ENCODE assay signal across 10 cellular contexts in genomic region chr20:59825944-59826759, GRCh38.
DNase-seq lines count a peak whose midpoint lies in the region.
"Had no signal": no experiment of that assay in that cellular context is flagged by ENCODE, and none has a peak within 500 bp of the region (broad histone marks: within the 10 kb centered on the region; RNA-seq: fewer than 3 reads in every experiment).

No MANE protein-coding gene starts in this region.

- no peaks in the 10 kb centered on the region for H3K79me2 ChIP-seq in Karpas-422 (ENCODE audit: low read length)

- H3K4me3 ChIP-seq in mucosa of rectum (ENCODE audit: low read length in 2 of 2) (no peak overlapping the region), Karpas-422 (ENCODE audit: low read length) (no peak overlapping the region)
- H3K4me3 ChIP-seq: BLaER1 had no signal

- H3K4me1 ChIP-seq in mucosa of rectum (ENCODE audit: control insufficient read depth in 2 of 2, insufficient read depth in 2 of 2, low read length in 2 of 2) (peaks cover 5 to 17% of the 10 kb centered on the region in 2 donors), Karpas-422 (ENCODE audit: low read length) (no peaks in the 10 kb centered on the region)

- peak overlapping the region in 1 of 2 donors; percentile 46 for H3K9ac ChIP-seq in mucosa of rectum (ENCODE audit: low read depth in 1 of 2, low read length in 2 of 2)
- no peak overlapping the region for H3K9ac ChIP-seq in Karpas-422 (ENCODE audit: low read length)
- H3K9ac ChIP-seq: BLaER1 had no signal

- H3K9me2 ChIP-seq in Karpas-422 (replicated peaks; ENCODE audit: insufficient read depth, low read length): no peaks in the 10 kb centered on the region

- DNase-seq in DMS153 treated with DMSO at 0.1 percent for 48 hours (lab: John Stamatoyannopoulos, UW; ENCODE audit: unreplicated experiment) (peak; percentile 93), NCI-H187 treated with DMSO at 0.1 percent for 48 hours (lab: John Stamatoyannopoulos, UW) (peak; percentile 97), cerebellar cortex (ENCODE audit: low spot score) (peak; percentile 95), KBM-7 (no peak), GM19238 (ENCODE audit: insufficient read length, low spot score) (no peak), NCI-H1436 (lab: John Stamatoyannopoulos, UW) (no peak), Karpas-422 (no peak)
- DNase-seq: activated CD8-positive, alpha-beta T cell treated with anti-CD3 and anti-CD28 coated beads for 36 hours had no signal

- no peaks in the 10 kb centered on the region for H3K9me3 ChIP-seq in mucosa of rectum (ENCODE audit: control insufficient read depth in 2 of 2, low read length in 2 of 2)
- no peaks in the 10 kb centered on the region for H3K9me3 ChIP-seq in Karpas-422 (ENCODE audit: low read length)
- H3K9me3 ChIP-seq: BLaER1 had no signal

- H3K27ac ChIP-seq in mucosa of rectum (ENCODE audit: low read depth in 2 of 2, low read length in 2 of 2) (peak overlapping the region; percentile 76 to 78), Karpas-422 (ENCODE audit: low read length) (no peak overlapping the region)
- H3K27ac ChIP-seq: BLaER1 had no signal

- H4K20me1 ChIP-seq in Karpas-422 (ENCODE audit: insufficient read depth, low read depth, low read length): no peaks in the 10 kb centered on the region

- H2AFZ ChIP-seq in Karpas-422 (ENCODE audit: low read length): no peak overlapping the region

- no peaks in the 10 kb centered on the region for H3K36me3 ChIP-seq in mucosa of rectum (ENCODE audit: control insufficient read depth in 2 of 2, insufficient read depth in 2 of 2, low read length in 2 of 2)
- H3K36me3 ChIP-seq in Karpas-422 (ENCODE audit: insufficient read depth, low read length): no peaks in the 10 kb centered on the region

- in situ Hi-C loops in KBM-7 (cut with MboI; ENCODE audit: low pct_unique_long_range_greater_than_20kb, low sequenced_read_pairs): no loop called here

- H3K4me2 ChIP-seq in Karpas-422 (ENCODE audit: low read depth, low read length, poor library complexity, severe bottlenecking): no peak overlapping the region
- H3K4me2 ChIP-seq: BLaER1 had no signal

- no peaks in the 10 kb centered on the region for H3K27me3 ChIP-seq in mucosa of rectum (ENCODE audit: control insufficient read depth in 2 of 2, insufficient read depth in 2 of 2, low read length in 2 of 2)
- H3K27me3 ChIP-seq in Karpas-422 (ENCODE audit: low read length): no peaks in the 10 kb centered on the region
- H3K27me3 ChIP-seq: BLaER1 had no signal

Comparison
In these comparisons a context has a peak if more than half of its experiments do, and no peak if none do; other contexts are left out.
1. DNase-seq: peak in DMS153 treated with DMSO at 0.1 percent for 48 hours (single experiment), NCI-H187 treated with DMSO at 0.1 percent for 48 hours (single experiment) and cerebellar cortex (single experiment); none in KBM-7 (single experiment), GM19238 (single experiment), NCI-H1436 (single experiment) and Karpas-422 (single experiment).